In genomic region chr5:125041798-125042197, GRCh38 we compare ENCODE assay signal across 28 cellular contexts.
"Had no signal": no experiment of that assay in that cellular context is flagged by ENCODE, and none has a peak within 500 bp of the region (broad histone marks: within the 10 kb centered on the region; RNA-seq: fewer than 3 reads in every experiment).

No MANE protein-coding gene starts in this region.

- H3K36me3 Mint-ChIP-seq: activated CD8-positive, alpha-beta memory T cell treated with anti-CD3 and anti-CD28 coated beads, Interleukin-2, amount 10 ng/mL, durations not matched to agents 7 days and 5 days; activated naive CD8-positive, alpha-beta T cell treated with anti-CD3 and anti-CD28 coated beads for 36 hours; brain; naive thymus-derived CD8-positive, alpha-beta T cell; neural progenitor cell had no signal

- H3K4me3 Mint-ChIP-seq: activated B cell treated with CpG ODN at 0.5 μM for 24 hours; activated CD8-positive, alpha-beta memory T cell treated with anti-CD3 and anti-CD28 coated beads, Interleukin-2, amount 10 ng/mL, durations not matched to agents 7 days and 5 days; activated CD8-positive, alpha-beta T cell treated with anti-CD3 and anti-CD28 coated beads, Interleukin-2, amount 10 ng/mL, durations not matched to agents 7 days and 5 days; activated naive CD8-positive, alpha-beta T cell treated with anti-CD3 and anti-CD28 coated beads for 36 hours; brain; naive thymus-derived CD8-positive, alpha-beta T cell; neural progenitor cell had no signal

- H3K4me1 Mint-ChIP-seq: activated CD8-positive, alpha-beta memory T cell treated with anti-CD3 and anti-CD28 coated beads, Interleukin-2, amount 10 ng/mL, durations not matched to agents 7 days and 5 days; activated naive CD8-positive, alpha-beta T cell treated with anti-CD3 and anti-CD28 coated beads for 36 hours had no signal

- H3K9me3 ChIP-seq: adrenal gland, colonic mucosa, psoas muscle, tibial nerve had no signal

- DNase-seq: activated B cell treated with CpG ODN at 0.5 μM for 24 hours; activated CD8-positive, alpha-beta memory T cell treated with anti-CD3 and anti-CD28 coated beads, Interleukin-2, amount 10 ng/mL, durations not matched to agents 7 days and 5 days; activated CD8-positive, alpha-beta T cell treated with anti-CD3 and anti-CD28 coated beads, Interleukin-2, amount 10 ng/mL, durations not matched to agents 7 days and 5 days; activated naive CD4-positive, alpha-beta T cell treated with Interleukin-2 at 50 U/mL for 16 hours; activated naive CD8-positive, alpha-beta T cell treated with anti-CD3 and anti-CD28 coated beads for 36 hours; activated T-cell treated with anti-CD3 and anti-CD28 coated beads, Interleukin-2, amount 50 U/mL, for 48 hours; adrenal gland; aorta; cerebellar nuclear complex; colonic mucosa; effector CD8-positive, alpha-beta T cell; islet precursor cell; left cardiac atrium; left ventricle myocardium superior; midbrain; naive thymus-derived CD8-positive, alpha-beta T cell; occipital lobe; psoas muscle; stimulated activated CD4-positive, alpha-beta T cell treated with anti-CD3 and anti-CD28 coated beads, Interleukin-15, amount 100 ng/mL, for 24 hours; stimulated activated CD4-positive, alpha-beta T cell treated with anti-CD3 and anti-CD28 coated beads, Interleukin-2, amount 100 ng/mL, for 24 hours; stimulated activated naive CD4-positive, alpha-beta T cell; T-helper 2 cell had no signal

- H3K36me3 ChIP-seq: adrenal gland, cardiac muscle cell, colonic mucosa, neural progenitor cell, tibial nerve had no signal

- H3K4me2 ChIP-seq: neural progenitor cell had no signal

- ATAC-seq: activated CD8-positive, alpha-beta memory T cell treated with anti-CD3 and anti-CD28 coated beads, Interleukin-2, amount 10 ng/mL, durations not matched to agents 7 days and 5 days; activated CD8-positive, alpha-beta T cell treated with anti-CD3 and anti-CD28 coated beads, Interleukin-2, amount 10 ng/mL, durations not matched to agents 7 days and 5 days; left cardiac atrium; left ventricle myocardium superior; naive thymus-derived CD8-positive, alpha-beta T cell had no signal

- FAIRE-seq: frontal cortex had no signal

- H3K27ac Mint-ChIP-seq: activated B cell treated with CpG ODN at 0.5 μM for 24 hours; activated CD8-positive, alpha-beta memory T cell treated with anti-CD3 and anti-CD28 coated beads, Interleukin-2, amount 10 ng/mL, durations not matched to agents 7 days and 5 days; activated CD8-positive, alpha-beta T cell treated with anti-CD3 and anti-CD28 coated beads, Interleukin-2, amount 10 ng/mL, durations not matched to agents 7 days and 5 days; activated naive CD8-positive, alpha-beta T cell treated with anti-CD3 and anti-CD28 coated beads for 36 hours; naive thymus-derived CD8-positive, alpha-beta T cell; neural progenitor cell had no signal

- H3K79me2 ChIP-seq: parathyroid adenoma had no signal

- H3K4me3 ChIP-seq: adrenal gland, cardiac muscle cell, colonic mucosa, neural progenitor cell, psoas muscle, tibial nerve had no signal

- H3K27me3 Mint-ChIP-seq: activated B cell treated with CpG ODN at 0.5 μM for 24 hours; activated CD8-positive, alpha-beta memory T cell treated with anti-CD3 and anti-CD28 coated beads, Interleukin-2, amount 10 ng/mL, durations not matched to agents 7 days and 5 days; activated naive CD8-positive, alpha-beta T cell treated with anti-CD3 and anti-CD28 coated beads for 36 hours; brain had no signal

- H2AFZ ChIP-seq: parathyroid adenoma had no signal

- H3K9me3 Mint-ChIP-seq: activated B cell treated with CpG ODN at 0.5 μM for 24 hours; activated naive CD8-positive, alpha-beta T cell treated with anti-CD3 and anti-CD28 coated beads for 36 hours had no signal

- H3K27ac ChIP-seq: adrenal gland, cardiac muscle cell, colonic mucosa, neural progenitor cell, parathyroid adenoma, tibial nerve had no signal

- H3K4me1 ChIP-seq: colonic mucosa had no signal
